Comparison of ENCODE assay signal across 12 cellular contexts in the genomic region with DNA sequence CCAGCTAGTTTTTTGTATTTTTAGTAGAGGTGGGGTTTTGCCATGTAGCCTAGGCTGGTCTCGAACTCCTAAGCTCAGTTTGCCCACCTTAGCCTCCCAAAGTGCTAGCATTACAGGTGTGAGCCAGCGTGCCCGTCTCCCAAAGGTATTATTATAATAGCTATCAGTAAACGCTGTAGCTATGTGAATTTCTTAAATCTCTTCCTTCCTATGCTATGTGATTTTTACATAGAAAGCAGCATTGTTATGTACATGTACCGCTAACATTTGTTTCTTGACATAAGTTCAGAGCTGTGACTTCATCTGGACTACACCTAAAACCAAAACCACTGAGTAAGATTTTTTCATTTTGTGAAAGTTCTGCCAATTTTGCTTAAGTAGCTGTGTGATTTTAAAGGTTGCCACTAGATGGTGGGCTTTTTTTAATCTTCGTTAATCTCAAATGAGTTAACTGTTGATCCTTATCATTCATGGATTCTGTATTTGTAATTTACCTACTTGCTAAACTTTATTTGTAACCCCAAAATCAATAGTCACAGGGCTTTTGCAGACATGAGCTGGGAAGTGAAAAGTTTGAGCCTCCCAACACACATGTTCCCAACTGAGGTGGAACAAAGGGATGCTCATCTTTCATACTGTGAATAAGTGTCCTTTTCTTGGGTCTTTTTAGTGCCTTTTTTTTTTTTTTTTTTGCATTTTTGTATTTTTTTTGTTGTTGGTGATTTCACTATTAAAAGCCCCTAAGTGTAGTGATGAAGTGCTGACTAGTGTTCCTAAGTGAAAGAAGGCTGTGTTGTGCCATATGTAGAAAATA. TPM values are rescaled to one million over a fixed set of nuclear protein-coding genes. Genes with fewer than 3 reads are reported as not detected.
DNase-seq lines count a peak whose midpoint lies in the region; ATAC-seq and TF ChIP-seq lines count a peak whose summit lies in the region.
"Had no signal": no experiment of that assay in that cellular context is flagged by ENCODE, and none has a peak within 500 bp of the region (broad histone marks: within the 10 kb centered on the region; RNA-seq: fewer than 3 reads in every experiment).

No MANE protein-coding gene starts in this region.

- TF ChIP-seq CTCF in foreskin keratinocyte (conservative IDR thresholded peaks at IDR 0.05) (peak; percentile 64), thyroid gland (IDR thresholded peaks at IDR 0.05) (peak in 4 of 6 experiments; percentile 29 to 70 (median 52))

- TF ChIP-seq POLR2A in thyroid gland (IDR thresholded peaks at IDR 0.05): no peak

- CTCF ChIA-PET in activated CD4-positive, alpha-beta T cell treated with anti-CD3 and anti-CD28 coated beads for 36 hours (lab: Charles Lee): interaction anchor here (0.6 to 1.4 kb wide), 16 partner anchors 9 to 713 kb away, joined by 3 to 5 read pairs (median 3); no protein-coding TSS in a partner anchor

- no peak overlapping the region for H3K4me3 Mint-ChIP-seq in activated CD4-positive, alpha-beta T cell treated with anti-CD3 and anti-CD28 coated beads for 36 hours
- H3K4me3 Mint-ChIP-seq in T-helper 17 cell: no peak overlapping the region
- H3K4me3 Mint-ChIP-seq in stimulated activated memory B cell treated with anti-CD40 and anti-IgM and Interleukin-4, amounts not matched to agents 10 μg/mL and 1 μg/mL and 100 μg/mL, for 72 hours: no peak overlapping the region
- H3K4me3 Mint-ChIP-seq: activated naive CD4-positive, alpha-beta T cell treated with anti-CD3 and anti-CD28 coated beads, Interleukin-2, amount 10 ng/mL, durations not matched to agents 7 days and 5 days had no signal

- H3K4me3 ChIP-seq in thyroid gland (replicated peaks in 1 of 3): no peak overlapping the region

- H3K27me3 ChIP-seq in foreskin keratinocyte (no peaks in the 10 kb centered on the region), thyroid gland (no peaks in the 10 kb centered on the region)

- 81 to 85% methylated on average over 6 of the region's 6 CpGs for WGBS in thyroid gland, 2 donors

- peak; percentile 69 for ATAC-seq in activated CD4-positive, alpha-beta T cell treated with anti-CD3 and anti-CD28 coated beads for 36 hours
- no peak for ATAC-seq in T-helper 17 cell
- ATAC-seq in foreskin keratinocyte: no peak
- ATAC-seq in stimulated activated memory B cell treated with anti-CD40 and anti-IgM and Interleukin-4, amounts not matched to agents 10 μg/mL and 1 μg/mL and 100 μg/mL, for 72 hours: no peak

- H3K36me3 Mint-ChIP-seq in activated CD4-positive, alpha-beta T cell treated with anti-CD3 and anti-CD28 coated beads for 36 hours (ENCODE audit: low read depth): peaks cover 44% of the 10 kb centered on the region
- peaks cover 12% of the 10 kb centered on the region for H3K36me3 Mint-ChIP-seq in T-helper 17 cell (ENCODE audit: low read depth)
- H3K36me3 Mint-ChIP-seq in stimulated activated memory B cell treated with anti-CD40 and anti-IgM and Interleukin-4, amounts not matched to agents 10 μg/mL and 1 μg/mL and 100 μg/mL, for 72 hours: peaks cover 59% of the 10 kb centered on the region

- no peaks in the 10 kb centered on the region for H3K9me3 ChIP-seq in T-helper 17 cell (ENCODE audit: control insufficient read depth, low read length, poor library complexity, severe bottlenecking)
- H3K9me3 ChIP-seq in thyroid gland: no peaks in the 10 kb centered on the region
- H3K9me3 ChIP-seq: Caco-2 had no signal

- peak overlapping the region; percentile 20 for H3K27ac Mint-ChIP-seq in activated CD4-positive, alpha-beta T cell treated with anti-CD3 and anti-CD28 coated beads for 36 hours
- peak overlapping the region; percentile 59 for H3K27ac Mint-ChIP-seq in T-helper 17 cell
- H3K27ac Mint-ChIP-seq in stimulated activated memory B cell treated with anti-CD40 and anti-IgM and Interleukin-4, amounts not matched to agents 10 μg/mL and 1 μg/mL and 100 μg/mL, for 72 hours: no peak overlapping the region
- H3K27ac Mint-ChIP-seq: activated naive CD4-positive, alpha-beta T cell treated with anti-CD3 and anti-CD28 coated beads, Interleukin-2, amount 10 ng/mL, durations not matched to agents 7 days and 5 days had no signal

- H3K4me1 Mint-ChIP-seq in activated CD4-positive, alpha-beta T cell treated with anti-CD3 and anti-CD28 coated beads for 36 hours: peaks cover 9% of the 10 kb centered on the region
- H3K4me1 Mint-ChIP-seq in T-helper 17 cell: peaks cover 11% of the 10 kb centered on the region
- no peaks in the 10 kb centered on the region for H3K4me1 Mint-ChIP-seq in stimulated activated memory B cell treated with anti-CD40 and anti-IgM and Interleukin-4, amounts not matched to agents 10 μg/mL and 1 μg/mL and 100 μg/mL, for 72 hours

- H3K27ac ChIP-seq in foreskin keratinocyte (no peak overlapping the region), thyroid gland (no peak overlapping the region)

- H3K27me3 Mint-ChIP-seq in activated CD4-positive, alpha-beta T cell treated with anti-CD3 and anti-CD28 coated beads for 36 hours: no peaks in the 10 kb centered on the region
- H3K27me3 Mint-ChIP-seq in T-helper 17 cell: no peaks in the 10 kb centered on the region
- H3K27me3 Mint-ChIP-seq in stimulated activated memory B cell treated with anti-CD40 and anti-IgM and Interleukin-4, amounts not matched to agents 10 μg/mL and 1 μg/mL and 100 μg/mL, for 72 hours: no peaks in the 10 kb centered on the region
- H3K27me3 Mint-ChIP-seq: activated naive CD4-positive, alpha-beta T cell treated with anti-CD3 and anti-CD28 coated beads, Interleukin-2, amount 10 ng/mL, durations not matched to agents 7 days and 5 days had no signal

- no peaks in the 10 kb centered on the region for H3K4me1 ChIP-seq in foreskin keratinocyte
- H3K4me1 ChIP-seq in thyroid gland: no peaks in the 10 kb centered on the region
- H3K4me1 ChIP-seq: Caco-2 had no signal

- peaks cover 28 to 34% of the 10 kb centered on the region in 2 donors for H3K36me3 ChIP-seq in thyroid gland

- intact Hi-C loops in activated CD4-positive, alpha-beta T cell treated with anti-CD3 and anti-CD28 coated beads for 36 hours (cut with DNase I, micrococcal nuclease): loop anchor here (1.0 to 10.0 kb wide), 3 partner anchors 81 to 701 kb away; no protein-coding TSS in a partner anchor
- intact Hi-C loops in thyroid gland (cut with DNase I): no loop called here

- POLR2A ChIA-PET in activated CD4-positive, alpha-beta T cell treated with anti-CD3 and anti-CD28 coated beads for 36 hours (lab: Charles Lee): interaction anchor here (0.6 kb wide), 1 partner anchor 384 kb away, joined by 4 read pairs; no protein-coding TSS in a partner anchor

- no peaks in the 10 kb centered on the region for H3K9me3 Mint-ChIP-seq in activated CD4-positive, alpha-beta T cell treated with anti-CD3 and anti-CD28 coated beads for 36 hours (ENCODE audit: low read depth)
- no peaks in the 10 kb centered on the region for H3K9me3 Mint-ChIP-seq in stimulated activated memory B cell treated with anti-CD40 and anti-IgM and Interleukin-4, amounts not matched to agents 10 μg/mL and 1 μg/mL and 100 μg/mL, for 72 hours
- H3K9me3 Mint-ChIP-seq: activated naive CD4-positive, alpha-beta T cell treated with anti-CD3 and anti-CD28 coated beads, Interleukin-2, amount 10 ng/mL, durations not matched to agents 7 days and 5 days had no signal

- DNase-seq in activated CD4-positive, alpha-beta T cell treated with anti-CD3 and anti-CD28 coated beads for 36 hours: no peak
- no peak for DNase-seq in activated CD4-positive, alpha-beta T cell treated with anti-CD3 and anti-CD28 coated beads, Interleukin-2, amount 50 U/mL, for 1 hour
- DNase-seq in T-helper 17 cell (no peak), foreskin keratinocyte (no peak), thyroid gland (no peak), hippocampal formation (lab: John Stamatoyannopoulos, UW) (no peak), occipital lobe (lab: John Stamatoyannopoulos, UW) (no peak)
- DNase-seq: activated naive CD4-positive, alpha-beta T cell treated with anti-CD3 and anti-CD28 coated beads, Interleukin-2, amount 10 ng/mL, durations not matched to agents 7 days and 5 days; Caco-2; NK-92 treated with Interleukin-12 subunit alpha and Interleukin-12 subunit beta, amount 100 ng/mL, for 24 hours; stimulated activated naive CD4-positive, alpha-beta T cell treated with Interleukin-2 at 50 U/mL for 16 hours had no signal

RNA-seq across cellular contexts. Expression of a gene that starts 21.9 kb away (rescaled TPM):
- total RNA-seq in activated CD4-positive, alpha-beta T cell treated with anti-CD3 and anti-CD28 coated beads for 36 hours: 100 to 1,000 TPM; 165 to 167 TPM
- total RNA-seq in T-helper 17 cell: 100 to 1,000 TPM; 133 to 146 TPM
- 138 and 143 TPM in 2 replicates for total RNA-seq in foreskin keratinocyte
- polyA plus RNA-seq in foreskin keratinocyte: 51.5 and 53.0 TPM in 2 replicates
- 100 to 1,000 TPM; 367 to 431 (median 417) TPM for total RNA-seq in thyroid gland
- 405 TPM for total RNA-seq in occipital lobe
